ENCODE assay signal across 19 cellular contexts in genomic region chr15:49645277-49645676, GRCh38. TPM values are rescaled to one million over a fixed set of nuclear protein-coding genes. Genes with fewer than 3 reads are reported as not detected.
DNase-seq lines count a peak whose midpoint lies in the region; ATAC-seq, FAIRE-seq and TF ChIP-seq lines count a peak whose summit lies in the region.
"Had no signal": no experiment of that assay in that cellular context is flagged by ENCODE, and none has a peak within 500 bp of the region (broad histone marks: within the 10 kb centered on the region; RNA-seq: fewer than 3 reads in every experiment).

No MANE protein-coding gene starts in this region.

- TF ChIP-seq RAD21 in HepG2 (CRISPR knock-in tag; IDR thresholded peaks at IDR 0.05), result no peak

- H3K27me3 ChIP-seq in parathyroid adenoma (ENCODE audit: control insufficient read depth, insufficient read depth, low read length) (no peaks in the 10 kb centered on the region), vagina (no peaks in the 10 kb centered on the region), HepG2 (ENCODE audit: control insufficient read depth in 1 of 2, insufficient read depth in 2 of 2, low read length in 2 of 2) (no peaks in the 10 kb centered on the region)
- H3K27me3 ChIP-seq: left lung had no signal

- H3K9ac ChIP-seq in parathyroid adenoma (no peak overlapping the region), HepG2 (ENCODE audit: insufficient read depth, low read depth, low read length) (no peak overlapping the region)
- H3K9ac ChIP-seq: KMS-11 had no signal

- H3K79me2 ChIP-seq in parathyroid adenoma (no peaks in the 10 kb centered on the region), HepG2 (ENCODE audit: insufficient read depth, low read length) (no peaks in the 10 kb centered on the region)

- intact Hi-C loops in Right ventricle myocardium inferior (cut with DNase I) (no loop called here), cardiac septum (cut with DNase I) (no loop called here), vagina (cut with DNase I) (no loop called here), HepG2 (cut with micrococcal nuclease; ENCODE audit: unreplicated experiment) (no loop called here)

- POLR2A ChIA-PET in HepG2 (lab: Yijun Ruan, JAX), result no interaction called here

- FAIRE-seq in HepG2 (lab: Jason Lieb, UNC), result no peak
- FAIRE-seq: TTC549 had no signal

- H3K4me1 ChIP-seq in parathyroid adenoma (no peaks in the 10 kb centered on the region), vagina (peaks cover 16% of the 10 kb centered on the region), HepG2 (ENCODE audit: insufficient read depth, low read length) (no peaks in the 10 kb centered on the region)
- H3K4me1 ChIP-seq: left lung, prostate gland had no signal

- TF ChIP-seq EP300 in HepG2 (IDR thresholded peaks at IDR 0.05; ENCODE audit: low read depth in 2 of 2, low read length in 2 of 2), result no peak
- no peak for TF ChIP-seq EP300 in HepG2 (CRISPR knock-in tag; IDR thresholded peaks at IDR 0.05; ENCODE audit: borderline replicate concordance)

- H3K27ac ChIP-seq in parathyroid adenoma (peak overlapping the region; percentile 20), vagina (peak overlapping the region; percentile 43), HepG2 (ENCODE audit: extremely low read length, insufficient read depth, low read length) (no peak overlapping the region)
- H3K27ac ChIP-seq: KMS-11, prostate gland had no signal

- no peak overlapping the region for H2AFZ ChIP-seq in parathyroid adenoma
- no peak overlapping the region for H2AFZ ChIP-seq in HepG2 (ENCODE audit: low read length)

- no peaks in the 10 kb centered on the region for H4K20me1 ChIP-seq in HepG2 (ENCODE audit: insufficient read depth, low read length)

- H3K9me3 ChIP-seq in parathyroid adenoma (ENCODE audit: control insufficient read depth, low read length) (no peaks in the 10 kb centered on the region), vagina (no peaks in the 10 kb centered on the region), HepG2 (ENCODE audit: low read length) (no peaks in the 10 kb centered on the region)
- H3K9me3 ChIP-seq: left lung, mucosa of descending colon, prostate gland had no signal

- BruUV-seq in HepG2 (replicated peaks; lab: Mats Ljungman, UMichigan), result no TSS peak

- TF ChIP-seq POLR2A in vagina (IDR thresholded peaks at IDR 0.05) (no peak), HepG2 (IDR thresholded peaks at IDR 0.05; ENCODE audit: insufficient read depth in 1 of 2, low read depth in 2 of 2, low read length in 2 of 2) (no peak)

- CTCF ChIA-PET in HepG2 (lab: Yijun Ruan, JAX; ENCODE audit: low intra/inter-chr PET ratio, low total read pairs), result no interaction called here

- ATAC-seq in Right ventricle myocardium inferior (peak; percentile 34), HG03432 (IDR thresholded peaks at IDR 0.05; ENCODE audit: unreplicated experiment) (no peak), HepG2 (no peak)
- ATAC-seq: activated T-cell treated with anti-CD3 and anti-CD28 coated beads, Interleukin-2, amount 50 U/mL, for 72 hours; HCT116; left lung; mucosa of descending colon; stimulated activated naive B cell treated with anti-CD40 and anti-IgM and Interleukin-4, amounts not matched to agents 10 μg/mL and 1 μg/mL and 100 μg/mL, for 72 hours had no signal

- no peak for TF ChIP-seq CTCF in parathyroid adenoma (IDR thresholded peaks at IDR 0.05)
- TF ChIP-seq CTCF in vagina (IDR thresholded peaks at IDR 0.05), result no peak
- TF ChIP-seq CTCF in HepG2 (CRISPR knock-in tag; IDR thresholded peaks at IDR 0.05), result no peak

- H3K36me3 ChIP-seq in parathyroid adenoma (ENCODE audit: control insufficient read depth, insufficient read depth, low read length) (no peaks in the 10 kb centered on the region), vagina (no peaks in the 10 kb centered on the region), HepG2 (replicated peaks in 1 of 2; ENCODE audit: control insufficient read depth in 1 of 2, insufficient read depth in 2 of 2, low read length in 2 of 2) (0 out of 5 replicates have a peak, but pooled peaks cover 2% of the 10 kb centered on the region in 2 experiments)
- H3K36me3 ChIP-seq: left lung, prostate gland had no signal

- in situ Hi-C loops in HepG2 (cut with HindIII; ENCODE audit: extremely low pct_ligation_motif_present, low pct_unique_long_range_greater_than_20kb), result no loop called here

- H3K4me2 ChIP-seq in parathyroid adenoma (ENCODE audit: low read length) (peak overlapping the region; percentile 34), HepG2 (ENCODE audit: low read depth, low read length) (no peak overlapping the region)
- H3K4me2 ChIP-seq: KMS-11 had no signal

- no peak overlapping the region for H3K4me3 ChIP-seq in parathyroid adenoma (ENCODE audit: low read depth, low read length)
- no peak overlapping the region for H3K4me3 ChIP-seq in vagina
- H3K4me3 ChIP-seq in HepG2 (replicated peaks in 1 of 3; ENCODE audit: insufficient read depth in 1 of 3, low read depth in 2 of 3, low read length in 3 of 3), result no peak overlapping the region
- H3K4me3 ChIP-seq: left lung, mucosa of descending colon, prostate gland had no signal

- no peak for DNase-seq in Right ventricle myocardium inferior (ENCODE audit: missing footprints)
- DNase-seq in cardiac septum (ENCODE audit: low spot score), result no peak
- DNase-seq in globus pallidus (ENCODE audit: low spot score), result peak; percentile 11
- no peak for DNase-seq in vagina (ENCODE audit: extremely low spot score in 2 of 2)
- no peak for DNase-seq in iPS-NIHi11 (ENCODE audit: low spot score)
- no peak for DNase-seq in HepG2 (ENCODE audit: low spot score)
- DNase-seq: 8988T; activated T-cell treated with anti-CD3 and anti-CD28 coated beads, Interleukin-2, amount 50 U/mL, for 72 hours; left lung; NCI-H1048; stimulated activated CD4-positive, alpha-beta T cell treated with anti-CD3 and anti-CD28 coated beads, Interleukin-2, amount 100 ng/mL, for 48 hours; stimulated activated naive B cell treated with anti-CD40 and anti-IgM and Interleukin-4, amounts not matched to agents 10 μg/mL and 1 μg/mL and 100 μg/mL, for 72 hours had no signal

TF ChIP-seq in HepG2, 621 proteins besides CTCF, POLR2A, EP300 and RAD21 (continues in another document):
- TF ChIP-seq HES4 (CRISPR knock-in tag; IDR thresholded peaks at IDR 0.05; ENCODE audit: borderline replicate concordance), result no peak

RNA-seq across cellular contexts. Expression of gene DTWD1, which starts 24.4 kb away (rescaled TPM):
- total RNA-seq in Right ventricle myocardium inferior, result 22.1 TPM
- 14.3 TPM for total RNA-seq in cardiac septum
- 13.3 TPM for total RNA-seq in vagina
- total RNA-seq in HepG2 (2016; rRNA removed; fragmentation: Illumina TruSeq; extraction: Trizol), result 18.3 and 24.5 TPM in 2 replicates
- 5.3 and 7.2 TPM in 2 replicates for total RNA-seq in HepG2 (2016; cell fraction: cytosol; rRNA removed; fragmentation: Illumina TruSeq; extraction: Trizol; ENCODE audit: low read depth)
- total RNA-seq in HepG2 (2016; cell fraction: insoluble cytoplasmic fraction; rRNA removed; fragmentation: Illumina TruSeq; extraction: Trizol), result 17.2 and 21.0 TPM in 2 replicates
- 11.5 and 16.6 TPM in 2 replicates for total RNA-seq in HepG2 (2016; cell fraction: membrane; rRNA removed; fragmentation: Illumina TruSeq; extraction: Trizol)
- 20.8 and 21.6 TPM in 2 replicates for total RNA-seq in HepG2 (2016; cell fraction: nucleus; rRNA removed; fragmentation: Illumina TruSeq; extraction: Trizol)
- polyA plus RNA-seq in HepG2 (2011; rRNA removed), result 10.8 and 12.7 TPM in 2 replicates
- 4.0 and 4.8 TPM in 2 replicates for polyA plus RNA-seq in HepG2 (2011; cell fraction: cytosol; rRNA removed)
- 4.9 and 5.5 TPM in 2 replicates for polyA plus RNA-seq in HepG2 (2011; cell fraction: nucleus; rRNA removed)
- polyA plus RNA-seq in HepG2 (2012), result 9.3 and 15.0 TPM in 2 replicates
- polyA plus RNA-seq in HepG2 (2016; cell fraction: cytosol; fragmentation: Illumina TruSeq; extraction: Trizol; ENCODE audit: low read depth), result 6.5 and 8.6 TPM in 2 replicates
- 26.5 and 29.3 TPM in 2 replicates for polyA plus RNA-seq in HepG2 (2016; cell fraction: insoluble cytoplasmic fraction; fragmentation: Illumina TruSeq; extraction: Trizol; ENCODE audit: low read depth)
- polyA plus RNA-seq in HepG2 (2016; cell fraction: membrane; fragmentation: Illumina TruSeq; extraction: Trizol; ENCODE audit: low read depth), result 11.4 and 12.4 TPM in 2 replicates
- 25.9 and 26.6 TPM in 2 replicates for polyA plus RNA-seq in HepG2 (2016; cell fraction: nucleus; fragmentation: Illumina TruSeq; extraction: Trizol; ENCODE audit: insufficient read depth, low read depth)
- 2.7 and 13.7 TPM in 2 replicates for polyA minus RNA-seq in HepG2 (2011; rRNA and poly(A)+ RNA removed; ENCODE audit: low replicate concordance)
- polyA minus RNA-seq in HepG2 (2011; cell fraction: cytosol; rRNA and poly(A)+ RNA removed), result 4.5 and 5.2 TPM in 2 replicates
- 39.1 and 39.8 TPM in 2 replicates for polyA minus RNA-seq in HepG2 (2011; cell fraction: nucleus; rRNA and poly(A)+ RNA removed)

RNA-seq across cellular contexts. Expression of gene FAM227B, which starts 24.7 kb away (rescaled TPM):
- total RNA-seq in Right ventricle myocardium inferior (19.8 TPM), cardiac septum (11.5 TPM), vagina (2.9 TPM), HepG2 (2016; rRNA removed; fragmentation: Illumina TruSeq; extraction: Trizol) (2.3 and 2.6 TPM in 2 replicates)
- total RNA-seq in HepG2 (2016; cell fraction: cytosol; rRNA removed; fragmentation: Illumina TruSeq; extraction: Trizol; ENCODE audit: low read depth), result 0.53 and 1.3 TPM in 2 replicates
- total RNA-seq in HepG2 (2016; cell fraction: insoluble cytoplasmic fraction; rRNA removed; fragmentation: Illumina TruSeq; extraction: Trizol), result 2.0 and 3.1 TPM in 2 replicates
- total RNA-seq in HepG2 (2016; cell fraction: membrane; rRNA removed; fragmentation: Illumina TruSeq; extraction: Trizol), result 1.0 and 1.2 TPM in 2 replicates
- total RNA-seq in HepG2 (2016; cell fraction: nucleus; rRNA removed; fragmentation: Illumina TruSeq; extraction: Trizol), result 2.3 and 2.5 TPM in 2 replicates
- polyA plus RNA-seq in HepG2 (2011; rRNA removed), result 1.1 and 1.9 TPM in 2 replicates
- polyA plus RNA-seq in HepG2 (2011; cell fraction: cytosol; rRNA removed), result 0.75 and 1.2 TPM in 2 replicates
- 0.99 and 1.2 TPM in 2 replicates for polyA plus RNA-seq in HepG2 (2011; cell fraction: nucleus; rRNA removed)
- polyA plus RNA-seq in HepG2 (2012), result 2.0 and 2.3 TPM in 2 replicates
- polyA plus RNA-seq in HepG2 (2016; cell fraction: cytosol; fragmentation: Illumina TruSeq; extraction: Trizol; ENCODE audit: low read depth), result 0.62 and 0.71 TPM in 2 replicates
- 2.3 and 2.6 TPM in 2 replicates for polyA plus RNA-seq in HepG2 (2016; cell fraction: insoluble cytoplasmic fraction; fragmentation: Illumina TruSeq; extraction: Trizol; ENCODE audit: low read depth)
- 0.59 and 1.5 TPM in 2 replicates for polyA plus RNA-seq in HepG2 (2016; cell fraction: membrane; fragmentation: Illumina TruSeq; extraction: Trizol; ENCODE audit: low read depth)
- 1.7 and 2.5 TPM in 2 replicates for polyA plus RNA-seq in HepG2 (2016; cell fraction: nucleus; fragmentation: Illumina TruSeq; extraction: Trizol; ENCODE audit: insufficient read depth, low read depth)
- polyA minus RNA-seq in HepG2 (2011; rRNA and poly(A)+ RNA removed; ENCODE audit: low replicate concordance), result 1.7 and 2.2 TPM in 2 replicates
- polyA minus RNA-seq in HepG2 (2011; cell fraction: cytosol; rRNA and poly(A)+ RNA removed), result 0.89 and 1.4 TPM in 2 replicates
- 5.4 and 7.5 TPM in 2 replicates for polyA minus RNA-seq in HepG2 (2011; cell fraction: nucleus; rRNA and poly(A)+ RNA removed)
